Comparison of ENCODE assay signal across 14 cellular contexts in genomic region chr22:47012589-47013365, GRCh38.
A peak's percentile ranks its signal among the peaks of the same experiment; 100 is the strongest.
DNase-seq lines count a peak whose midpoint lies in the region; ATAC-seq, FAIRE-seq and TF ChIP-seq lines count a peak whose summit lies in the region.
"Had no signal": no experiment of that assay in that cellular context is flagged by ENCODE, and none has a peak within 500 bp of the region (broad histone marks: within the 10 kb centered on the region; RNA-seq: fewer than 3 reads in every experiment).

No MANE protein-coding gene starts in this region.

- no peaks in the 10 kb centered on the region for H3K27me3 Mint-ChIP-seq in astrocyte (ENCODE audit: low read depth, unreplicated experiment)

- H3K27ac ChIP-seq in astrocyte (ENCODE audit: low read depth, low read length) (no peak overlapping the region), lower lobe of right lung (no peak overlapping the region)
- H3K27ac ChIP-seq: gastrocnemius medialis had no signal

- H4K20me1 ChIP-seq in astrocyte (ENCODE audit: insufficient read depth, low read length) = peaks cover 67% of the 10 kb centered on the region

- H3K4me3 ChIP-seq in astrocyte (ENCODE audit: insufficient read depth, low read depth, low read length) = no peak overlapping the region
- no peak overlapping the region for H3K4me3 ChIP-seq in lower lobe of right lung
- H3K4me3 ChIP-seq: gastrocnemius medialis had no signal

- no peak overlapping the region for H3K4me3 Mint-ChIP-seq in astrocyte (ENCODE audit: unreplicated experiment)

- H2AFZ ChIP-seq in astrocyte (ENCODE audit: low read depth, low read length) = no peak overlapping the region

- intact Hi-C loops in lower lobe of right lung (cut with DNase I) = no loop called here

- no peak overlapping the region for H3K27ac Mint-ChIP-seq in astrocyte (ENCODE audit: unreplicated experiment)

- peak overlapping the region; percentile 23 for H3K4me2 ChIP-seq in astrocyte (ENCODE audit: low read length)

- H3K9me3 Mint-ChIP-seq in astrocyte (ENCODE audit: unreplicated experiment) = no peaks in the 10 kb centered on the region

- H3K36me3 ChIP-seq in astrocyte (ENCODE audit: insufficient read depth, low read length) (peaks cover 5% of the 10 kb centered on the region), lower lobe of right lung (peaks cover 20% of the 10 kb centered on the region)
- H3K36me3 ChIP-seq: gastrocnemius medialis had no signal

- H3K9me3 ChIP-seq in astrocyte (ENCODE audit: insufficient read depth, low read depth, low read length) (no peaks in the 10 kb centered on the region), lower lobe of right lung (no peaks in the 10 kb centered on the region)
- H3K9me3 ChIP-seq: gastrocnemius medialis had no signal

- H3K4me1 Mint-ChIP-seq in astrocyte (ENCODE audit: low read depth, unreplicated experiment) = peaks cover 5% of the 10 kb centered on the region

- peaks cover 6% of the 10 kb centered on the region for H3K4me1 ChIP-seq in astrocyte (ENCODE audit: insufficient read depth, low read length)
- H3K4me1 ChIP-seq in lower lobe of right lung = peaks cover 6% of the 10 kb centered on the region
- H3K4me1 ChIP-seq: gastrocnemius medialis had no signal

- no peaks in the 10 kb centered on the region for H3K27me3 ChIP-seq in astrocyte (ENCODE audit: insufficient read depth, low read length)
- no peaks in the 10 kb centered on the region for H3K27me3 ChIP-seq in lower lobe of right lung (ENCODE audit: low read depth)
- H3K27me3 ChIP-seq: gastrocnemius medialis had no signal

- peak; percentile 58 to 63 for ATAC-seq in lower lobe of right lung
- ATAC-seq: gastrocnemius medialis had no signal

- no peaks in the 10 kb centered on the region for H3K79me2 ChIP-seq in astrocyte (ENCODE audit: insufficient read depth, low read length)

- peak; percentile 29 for DNase-seq in AG08396 (ENCODE audit: low spot score)
- peak; percentile 74 for DNase-seq in ELR (ENCODE audit: low read depth)
- DNase-seq in astrocyte (ENCODE audit: low read depth) = peak; percentile 63
- no peak for DNase-seq in lower lobe of right lung
- DNase-seq in DMS53 treated with DMSO at 0.1 percent for 48 hours (lab: John Stamatoyannopoulos, UW; ENCODE audit: unreplicated experiment) = no peak
- no peak for DNase-seq in DMS153 (lab: John Stamatoyannopoulos, UW)
- DNase-seq in GM19239 (ENCODE audit: insufficient read length, low spot score) = no peak
- DNase-seq in germinal center (ENCODE audit: low spot score) = no peak
- DNase-seq: activated T-cell treated with anti-CD3 and anti-CD28 coated beads, Interleukin-2, amount 50 U/mL, for 48 hours; central memory CD4-positive, alpha-beta T cell; gastrocnemius medialis; HCEC 1CT; NCI-H1048 had no signal

- H3K36me3 Mint-ChIP-seq in astrocyte (ENCODE audit: low read depth, unreplicated experiment) = peaks cover 7% of the 10 kb centered on the region

- peak; percentile 21 for TF ChIP-seq CTCF in astrocyte (IDR thresholded peaks at IDR 0.05; ENCODE audit: insufficient read depth, low read depth, low read length)
- no peak for TF ChIP-seq CTCF in lower lobe of right lung (IDR thresholded peaks at IDR 0.05)

- FAIRE-seq in astrocyte (lab: Jason Lieb, UNC) (no peak), GM19239 (lab: Jason Lieb, UNC) (no peak)
- FAIRE-seq: G401.6 had no signal

- H3K9ac ChIP-seq in astrocyte (ENCODE audit: low read length) = no peak overlapping the region

Comparison
In these comparisons a context has a peak if more than half of its experiments do, and no peak if none do; other contexts are left out.
1. DNase-seq: peak in AG08396 (single experiment), ELR (single experiment) and astrocyte (single experiment); none in lower lobe of right lung (single experiment), DMS53 treated with DMSO at 0.1 percent for 48 hours (single experiment), DMS153 (single experiment), GM19239 (single experiment) and germinal center (single experiment).